ENCODE assay signal across 7 cellular contexts in genomic region chr20:38726849-38727601, GRCh38. TPM values are rescaled to one million over a fixed set of nuclear protein-coding genes. Genes with fewer than 3 reads are reported as not detected.
DNase-seq lines count a peak whose midpoint lies in the region; ATAC-seq and TF ChIP-seq lines count a peak whose summit lies in the region.

No MANE protein-coding gene starts in this region.

- peak overlapping the region; percentile 72 for H3K4me3 Mint-ChIP-seq in T-helper 17 cell
- H3K4me3 Mint-ChIP-seq in central memory CD8-positive, alpha-beta T cell = peak overlapping the region; percentile 31

- H3K4me3 ChIP-seq in retinal pigment epithelial cell (ENCODE audit: low read length) (no peak overlapping the region), lower lobe of right lung (no peak overlapping the region)

- DNase-seq in GM13977 (ENCODE audit: low spot score) (peak; percentile 81), T-helper 17 cell (peak in 1 of 3 donors; percentile 24), retinal pigment epithelial cell (ENCODE audit: low read depth) (no peak), HCEC 1CT (no peak), left colon (no peak), lower lobe of right lung (no peak)
- DNase-seq in central memory CD8-positive, alpha-beta T cell (ENCODE audit: low spot score in 2 of 2) = peak; percentile 42 to 50

- in situ Hi-C loops in GM13977 (cut with MboI; ENCODE audit: low pct_unique_long_range_greater_than_20kb, low sequenced_read_pairs, unreplicated experiment) = no loop called here

- TF ChIP-seq CTCF in GM13977 (IDR thresholded peaks at IDR 0.05; ENCODE audit: extremely low read depth, insufficient read depth, missing control alignments) (peak; percentile 54), retinal pigment epithelial cell (conservative IDR thresholded peaks at IDR 0.05; ENCODE audit: low read depth, low read length) (peak; percentile 54), lower lobe of right lung (IDR thresholded peaks at IDR 0.05) (no peak)

- H3K27me3 Mint-ChIP-seq in T-helper 17 cell = peaks cover 90% of the 10 kb centered on the region
- H3K27me3 Mint-ChIP-seq in central memory CD8-positive, alpha-beta T cell = peaks cover 97% of the 10 kb centered on the region

- H3K4me1 Mint-ChIP-seq in T-helper 17 cell = peaks cover 61% of the 10 kb centered on the region
- H3K4me1 Mint-ChIP-seq in central memory CD8-positive, alpha-beta T cell = peaks cover 63% of the 10 kb centered on the region

- intact Hi-C loops in left colon (cut with DNase I, micrococcal nuclease) = no loop called here
- intact Hi-C loops in lower lobe of right lung (cut with DNase I) = no loop called here

- peaks cover 23% of the 10 kb centered on the region for H3K4me1 ChIP-seq in lower lobe of right lung

- ATAC-seq in T-helper 17 cell (peak; percentile 14), left colon (no peak), lower lobe of right lung (no peak)
- no peak for ATAC-seq in central memory CD8-positive, alpha-beta T cell (replicated peaks; ENCODE audit: extremely low read depth, poor library complexity, severe bottlenecking)

- no peaks in the 10 kb centered on the region for H3K36me3 ChIP-seq in lower lobe of right lung

- peak overlapping the region; percentile 72 for H3K27ac Mint-ChIP-seq in T-helper 17 cell
- peak overlapping the region; percentile 45 for H3K27ac Mint-ChIP-seq in central memory CD8-positive, alpha-beta T cell (ENCODE audit: low read depth)

- H3K27ac ChIP-seq in lower lobe of right lung = no peak overlapping the region

- no peaks in the 10 kb centered on the region for H3K9me3 Mint-ChIP-seq in central memory CD8-positive, alpha-beta T cell

- peaks cover 23% of the 10 kb centered on the region for H3K36me3 Mint-ChIP-seq in T-helper 17 cell (ENCODE audit: low read depth)
- peaks cover 48% of the 10 kb centered on the region for H3K36me3 Mint-ChIP-seq in central memory CD8-positive, alpha-beta T cell (ENCODE audit: insufficient read depth)

- peaks cover 100% of the 10 kb centered on the region for H3K27me3 ChIP-seq in lower lobe of right lung (ENCODE audit: low read depth)

- H3K9me3 ChIP-seq in T-helper 17 cell (ENCODE audit: control insufficient read depth, low read length, poor library complexity, severe bottlenecking) (no peaks in the 10 kb centered on the region), lower lobe of right lung (no peaks in the 10 kb centered on the region)

RNA-seq across cellular contexts. Expression of gene SLC32A1, which starts 2.7 kb away (rescaled TPM):
- total RNA-seq in T-helper 17 cell = not detected
- total RNA-seq in left colon = under 1 TPM; 0.09 to 0.20 TPM
- not detected for total RNA-seq in lower lobe of right lung

RNA-seq across cellular contexts. Expression of gene ACTR5, which starts 21.2 kb away (rescaled TPM):
- 10 to 100 TPM; 12.2 to 14.6 TPM for total RNA-seq in T-helper 17 cell
- total RNA-seq in left colon = 10 to 100 TPM in 1 of 2 donors, 1 to 10 TPM in 1; 5.9 to 10.1 TPM
- 6.0 TPM for total RNA-seq in lower lobe of right lung

Comparison
In these comparisons a context has a peak if more than half of its experiments do, and no peak if none do; other contexts are left out.
1. DNase-seq: peak in GM13977 (single experiment) and central memory CD8-positive, alpha-beta T cell (2 of 2); none in retinal pigment epithelial cell (single experiment), HCEC 1CT (single experiment), left colon (0 of 2) and lower lobe of right lung (single experiment).